In the genomic region with DNA sequence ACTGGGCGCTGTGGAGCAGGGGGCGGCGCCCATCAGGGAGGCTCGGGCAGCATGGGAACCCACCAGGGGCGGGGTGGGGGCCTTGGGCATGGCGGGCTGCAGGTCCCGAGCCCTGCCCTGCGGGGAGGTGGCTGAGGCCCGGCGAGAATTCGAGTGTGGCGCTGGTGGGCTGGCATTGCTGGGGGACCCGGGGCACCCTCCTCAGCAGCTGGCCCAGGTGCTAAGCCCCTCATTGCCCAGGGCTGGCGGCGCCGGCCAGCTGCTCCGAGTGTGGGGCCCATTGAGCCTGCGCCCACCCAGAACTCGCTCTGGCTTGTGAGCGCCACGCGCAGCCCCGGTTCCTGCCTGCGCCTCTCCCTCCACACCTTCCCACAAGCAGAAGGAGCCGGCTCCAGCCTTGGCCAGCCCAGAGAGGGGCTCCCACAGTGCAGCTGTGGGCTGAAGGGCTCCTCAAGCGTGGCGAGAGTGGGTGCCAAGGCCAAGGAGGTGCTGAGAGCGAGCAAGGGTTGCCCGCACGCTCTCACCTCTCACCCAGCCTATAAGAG, we compare ENCODE assay signal across 14 cellular contexts. TPM values are rescaled to one million over a fixed set of nuclear protein-coding genes. Genes with fewer than 3 reads are reported as not detected.
DNase-seq lines count a peak whose midpoint lies in the region; ATAC-seq and TF ChIP-seq lines count a peak whose summit lies in the region.
"Had no signal": no experiment of that assay in that cellular context is flagged by ENCODE, and none has a peak within 500 bp of the region (broad histone marks: within the 10 kb centered on the region; RNA-seq: fewer than 3 reads in every experiment).

No MANE protein-coding gene starts in this region.

- H3K4me1 ChIP-seq in esophagus squamous epithelium = peaks cover 10 to 100% (median 32%) of the 10 kb centered on the region in 3 donors
- peaks cover 11 to 65% (median 30%) of the 10 kb centered on the region in 6 donors for H3K4me1 ChIP-seq in spleen
- H3K4me1 ChIP-seq: BE2C had no signal

- TF ChIP-seq POLR2A in esophagus squamous epithelium (IDR thresholded peaks at IDR 0.05) = no peak
- TF ChIP-seq POLR2A in spleen (IDR thresholded peaks at IDR 0.05) = no peak

- WGBS in esophagus squamous epithelium, 2 donors = 45 to 100% methylated on average over 1 to 5 of the region's 30 CpGs
- 96 to 99% (median 98%) methylated on average over 13 to 30 of the region's 30 CpGs for WGBS in spleen, 5 donors

- H3K27me3 ChIP-seq in esophagus squamous epithelium (no peaks in the 10 kb centered on the region), spleen (replicated peaks in 1 of 7) (no peaks in the 10 kb centered on the region)
- H3K27me3 ChIP-seq: BE2C had no signal

- TF ChIP-seq CTCF in 22Rv1 (IDR thresholded peaks at IDR 0.05) (no peak), RWPE1 (conservative IDR thresholded peaks at IDR 0.05; ENCODE audit: low read depth) (no peak), esophagus squamous epithelium (IDR thresholded peaks at IDR 0.05) (no peak), spleen (IDR thresholded peaks at IDR 0.05 in 8 of 11, conservative IDR thresholded peaks at IDR 0.05 in 3 of 11) (no peak), omental fat pad (IDR thresholded peaks at IDR 0.05) (no peak)

- H3K27ac ChIP-seq in 22Rv1 (peak overlapping the region; percentile 98), RWPE1 (peak overlapping the region; percentile 47), esophagus squamous epithelium (peak overlapping the region; percentile 8 to 70 (median 65)), spleen (no peak overlapping the region)

- CTCF ChIA-PET in RWPE1 (lab: Yijun Ruan, JAX) = no interaction called here

- H3K36me3 ChIP-seq in esophagus squamous epithelium (peaks cover 5 to 67% (median 10%) of the 10 kb centered on the region in 3 donors), spleen (peaks cover 0 to 78% (median 35%) of the 10 kb centered on the region in 6 donors)
- H3K36me3 ChIP-seq: BE2C had no signal

- no peaks in the 10 kb centered on the region for H3K9me3 ChIP-seq in esophagus squamous epithelium
- peaks cover 0 to 3% (median 0%) of the 10 kb centered on the region in 8 donors for H3K9me3 ChIP-seq in spleen
- H3K9me3 ChIP-seq: BE2C had no signal

- no peak for DNase-seq in RWPE1 (ENCODE audit: low spot score)
- DNase-seq in esophagus squamous epithelium (lab: John Stamatoyannopoulos, UW) = no peak
- DNase-seq in spleen = peak; percentile 74
- no peak for DNase-seq in Right ventricle myocardium superior
- no peak for DNase-seq in omental fat pad (ENCODE audit: low spot score)
- DNase-seq: BE2C; CD4-positive, alpha-beta memory T cell; DMS153; DMS79 treated with DMSO at 0.1 percent for 48 hours; GDM1; GOT3; H9 had no signal

- H3K4me3 ChIP-seq in esophagus squamous epithelium (no peak overlapping the region), spleen (no peak overlapping the region)

- ATAC-seq in GM18502 (IDR thresholded peaks at IDR 0.05; ENCODE audit: poor library complexity, unreplicated experiment) (no peak), Right ventricle myocardium superior (ENCODE audit: poor library complexity) (no peak), omental fat pad (ENCODE audit: low FRiP score) (no peak)

- POLR2A ChIA-PET in RWPE1 (lab: Yijun Ruan, JAX; ENCODE audit: low non-redundant PET) = no interaction called here

- intact Hi-C loops in esophagus squamous epithelium (cut with DNase I) (no loop called here), spleen (cut with DNase I; ENCODE audit: low total_unique reads) (no loop called here), Right ventricle myocardium superior (cut with DNase I) (no loop called here)

RNA-seq across cellular contexts. Expression of a gene that starts 5.9 kb away (rescaled TPM):
- 100 to 1,000 TPM; 169 to 351 (median 305) TPM for total RNA-seq in esophagus squamous epithelium
- 10 to 100 TPM; 26.7 to 73.1 (median 68.1) TPM for total RNA-seq in spleen
- polyA plus RNA-seq in spleen = 10 to 100 TPM; 14.4 to 22.3 (median 15.4) TPM
- 53.6 TPM for total RNA-seq in Right ventricle myocardium superior
- 100 to 1,000 TPM in 3 of 4 donors, 10 to 100 TPM in 1; 92.1 to 143 (median 111) TPM for total RNA-seq in omental fat pad

Comparison
In these comparisons a context has a peak if more than half of its experiments do, and no peak if none do; other contexts are left out.
1. H3K27ac ChIP-seq: peak in 22Rv1 (single experiment), RWPE1 (single experiment) and esophagus squamous epithelium (4 of 4); none in spleen (0 of 8).